1 cellular context compared by ENCODE assay signal in the genomic region with DNA sequence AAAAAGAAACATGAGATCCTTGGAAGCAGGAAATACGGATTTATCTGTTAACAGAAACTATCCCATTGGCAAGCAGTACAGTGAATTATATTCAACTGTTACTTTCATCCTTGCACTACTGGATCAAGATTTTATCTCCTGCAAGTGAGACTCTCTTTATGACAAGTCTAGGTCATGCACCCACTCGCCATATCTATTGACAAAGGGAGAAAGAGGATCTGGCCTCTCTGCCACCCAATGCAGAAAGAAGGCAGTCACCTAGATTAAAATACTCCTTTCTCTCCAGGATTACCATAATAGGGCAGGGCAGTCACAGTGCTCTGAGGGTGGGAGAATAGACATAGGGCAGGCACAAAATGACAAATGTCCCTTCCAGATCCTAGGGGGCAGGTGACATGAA.
TF ChIP-seq lines count a peak whose summit lies in the region.

No MANE protein-coding gene starts in this region.

TF ChIP-seq in HepG2, 621 proteins besides CTCF, POLR2A, EP300 and RAD21 (continued from another document):
- TF ChIP-seq, protein P1, sequence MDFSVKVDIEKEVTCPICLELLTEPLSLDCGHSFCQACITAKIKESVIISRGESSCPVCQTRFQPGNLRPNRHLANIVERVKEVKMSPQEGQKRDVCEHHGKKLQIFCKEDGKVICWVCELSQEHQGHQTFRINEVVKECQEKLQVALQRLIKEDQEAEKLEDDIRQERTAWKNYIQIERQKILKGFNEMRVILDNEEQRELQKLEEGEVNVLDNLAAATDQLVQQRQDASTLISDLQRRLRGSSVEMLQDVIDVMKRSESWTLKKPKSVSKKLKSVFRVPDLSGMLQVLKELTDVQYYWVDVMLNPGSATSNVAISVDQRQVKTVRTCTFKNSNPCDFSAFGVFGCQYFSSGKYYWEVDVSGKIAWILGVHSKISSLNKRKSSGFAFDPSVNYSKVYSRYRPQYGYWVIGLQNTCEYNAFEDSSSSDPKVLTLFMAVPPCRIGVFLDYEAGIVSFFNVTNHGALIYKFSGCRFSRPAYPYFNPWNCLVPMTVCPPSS (IDR thresholded peaks at IDR 0.05) = no peak
- no peak for TF ChIP-seq HNRNPL (IDR thresholded peaks at IDR 0.05; ENCODE audit: low read depth, low read length)
